In the genomic region with DNA sequence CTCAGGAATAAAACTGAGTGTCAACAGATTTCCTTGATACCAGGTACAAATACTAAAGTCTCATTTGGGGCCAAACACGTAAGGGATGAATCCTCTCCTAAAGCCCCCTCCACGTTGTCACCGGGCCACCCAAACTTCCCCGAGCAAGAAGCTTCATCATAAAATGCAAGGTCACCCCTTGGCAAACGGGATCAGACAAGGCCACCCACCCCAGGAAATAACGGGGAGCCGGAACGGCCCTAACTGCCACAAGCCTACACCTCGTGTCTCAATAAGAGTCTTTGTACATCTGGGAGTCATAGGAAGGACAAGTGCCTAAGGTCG, we compare ENCODE assay signal across 8 cellular contexts. TPM values are rescaled to one million over a fixed set of nuclear protein-coding genes. Genes with fewer than 3 reads are reported as not detected.
DNase-seq lines count a peak whose midpoint lies in the region; ATAC-seq and TF ChIP-seq lines count a peak whose summit lies in the region.

No MANE protein-coding gene starts in this region.

- 0 out of 2 replicates have a peak, but pooled peaks cover 7% of the 10 kb centered on the region for H3K9me1 ChIP-seq in IMR-90 (ENCODE audit: insufficient read depth, low read length)

- H3K36me3 ChIP-seq in A673 (ENCODE audit: insufficient read depth, low read length, poor library complexity, severe bottlenecking) (peaks cover 53% of the 10 kb centered on the region), IMR-90 (ENCODE audit: control insufficient read depth, insufficient read depth, low read length) (peaks cover 51% of the 10 kb centered on the region), mucosa of descending colon (ENCODE audit: low read depth) (peaks cover 35% of the 10 kb centered on the region)

- intact Hi-C loops in A673 (cut with micrococcal nuclease; ENCODE audit: unreplicated experiment) (no loop called here), IMR-90 (cut with micrococcal nuclease) (no loop called here), mucosa of descending colon (cut with DNase I, micrococcal nuclease) (no loop called here)

- H4K20me1 ChIP-seq in IMR-90 (ENCODE audit: insufficient read depth, low read length): peaks cover 57% of the 10 kb centered on the region

- in situ Hi-C loops in IMR-90 (cut with MboI; ENCODE audit: low sequenced_read_pairs): no loop called here

- 0 out of 2 replicates have a peak overlapping the region, but pooled peaks have one; percentile 5 for H4K5ac ChIP-seq in IMR-90 (ENCODE audit: low read depth, low read length)

- peak overlapping the region; percentile 96 for H3K4ac ChIP-seq in IMR-90 (ENCODE audit: low read depth, low read length)

- 0% methylated on average over 9 of the region's 10 CpGs; no CpG with 5 or more reads in 1 of the 2 experiments for WGBS in IMR-90 (ENCODE audit: extremely low coverage in 2 of 2, insufficient read length in 1 of 2), 2 experiments

- ATAC-seq in IMR-90 (ENCODE audit: low read depth) (no peak), mucosa of descending colon (peak; percentile 0)

- H2BK120ac ChIP-seq in IMR-90 (ENCODE audit: low read depth, low read length): no peak overlapping the region

- H3K9ac ChIP-seq in IMR-90 (ENCODE audit: low read depth, low read length): peak overlapping the region; percentile 98

- no peak for TF ChIP-seq RAD21 in IMR-90 (IDR thresholded peaks at IDR 0.05; ENCODE audit: low read length)

- H2AK5ac ChIP-seq in IMR-90 (ENCODE audit: low read depth, low read length): peak overlapping the region; percentile 98

- H2BK20ac ChIP-seq in IMR-90 (ENCODE audit: low read depth, low read length): no peak overlapping the region

- TF ChIP-seq POLR2A in IMR-90 (IDR thresholded peaks at IDR 0.05; ENCODE audit: low read depth, low read length): no peak

- peak overlapping the region; percentile 25 for H3K18ac ChIP-seq in IMR-90 (ENCODE audit: low read depth, low read length)

- H3K27me3 ChIP-seq in A673 (replicated peaks; ENCODE audit: insufficient read depth, low read depth, low read length, poor library complexity) (no peaks in the 10 kb centered on the region), IMR-90 (ENCODE audit: control insufficient read depth, insufficient read depth, low read length) (no peaks in the 10 kb centered on the region)

- peak overlapping the region; percentile 98 for H3K23ac ChIP-seq in IMR-90 (ENCODE audit: low read depth, low read length)

- peak overlapping the region; percentile 99 for H2AK9ac ChIP-seq in IMR-90 (replicated peaks; ENCODE audit: low read depth, low read length, poor library complexity)

- H3K9me3 ChIP-seq in A673 (ENCODE audit: low read depth, low read length, poor library complexity, severe bottlenecking) (no peaks in the 10 kb centered on the region), IMR-90 (ENCODE audit: control insufficient read depth, insufficient read depth, low read length) (no peaks in the 10 kb centered on the region), mucosa of descending colon (no peaks in the 10 kb centered on the region)

- dilution Hi-C loops in IMR-90 (cut with HindIII; ENCODE audit: low sequenced_read_pairs, unreplicated experiment): no loop called here

- H3K14ac ChIP-seq in IMR-90 (replicated peaks; ENCODE audit: low read depth, low read length): peak overlapping the region; percentile 98

- peaks cover 36% of the 10 kb centered on the region for H3K4me1 ChIP-seq in A673 (ENCODE audit: insufficient read depth, low read length, poor library complexity, severe bottlenecking)
- peaks cover 13% of the 10 kb centered on the region for H3K4me1 ChIP-seq in IMR-90 (ENCODE audit: control insufficient read depth, insufficient read depth, low read length)
- peaks cover 31% of the 10 kb centered on the region for H3K4me1 ChIP-seq in mucosa of descending colon (ENCODE audit: low read depth)

- peak overlapping the region; percentile 16 for H2AFZ ChIP-seq in IMR-90 (replicated peaks; ENCODE audit: low read length, poor library complexity)

- H4K8ac ChIP-seq in IMR-90 (ENCODE audit: low read depth in 2 of 2, low read length in 2 of 2): peak overlapping the region; percentile 69 to 73; a peak in 2 of 4 replicates

- peak overlapping the region; percentile 98 for H3K4me3 ChIP-seq in A673 (ENCODE audit: low read depth, low read length, poor library complexity, severe bottlenecking)
- H3K4me3 ChIP-seq in IMR-90 (ENCODE audit: insufficient read depth, low read depth, low read length): peak overlapping the region; percentile 79
- peak overlapping the region; percentile 98 for H3K4me3 ChIP-seq in choroid plexus epithelial cell (ENCODE audit: low read depth, low read length)
- peak overlapping the region; percentile 86 for H3K4me3 ChIP-seq in mucosa of descending colon

- peak overlapping the region; percentile 94 for H3K4me2 ChIP-seq in IMR-90 (ENCODE audit: low read depth, low read length)

- H3K27ac ChIP-seq in A673 (ENCODE audit: low read depth, low read length, poor library complexity, severe bottlenecking): peak overlapping the region; percentile 96
- H3K27ac ChIP-seq in IMR-90 (ENCODE audit: insufficient read depth, low read length): peak overlapping the region; percentile 93

- peak overlapping the region; percentile 90 for H2BK5ac ChIP-seq in IMR-90 (ENCODE audit: low read depth, low read length, poor library complexity, severe bottlenecking)

- DNase-seq in A673 (ENCODE audit: low spot score): no peak
- DNase-seq in IMR-90: no peak
- DNase-seq in choroid plexus epithelial cell (ENCODE audit: low read depth): no peak
- peak in 1 of 3 donors; percentile 49 for DNase-seq in mucosa of descending colon
- DNase-seq in EL: no peak
- DNase-seq in GM10266 (ENCODE audit: extremely low spot score): no peak
- DNase-seq in hippocampal formation (lab: John Stamatoyannopoulos, UW): no peak
- DNase-seq in SW480 (ENCODE audit: low spot score): no peak

- H3K56ac ChIP-seq in IMR-90 (ENCODE audit: extremely low read depth, insufficient read depth, low read length): peak overlapping the region; percentile 76

- H3K79me1 ChIP-seq in IMR-90 (ENCODE audit: low read depth in 1 of 2, low read length in 2 of 2): peaks cover 5 to 60% of the 10 kb centered on the region in 2 experiments; a peak in 3 of 4 replicates

- H4K91ac ChIP-seq in IMR-90 (ENCODE audit: insufficient read depth, low read depth, low read length): peak overlapping the region; percentile 83

- no peak overlapping the region for H2BK15ac ChIP-seq in IMR-90 (ENCODE audit: low read depth, low read length)

- CTCF ChIA-PET in A673 (lab: Charles Lee) (no interaction called here), IMR-90 (lab: Yijun Ruan, JAX) (no interaction called here)

- TF ChIP-seq CTCF in A673 (conservative IDR thresholded peaks at IDR 0.05; ENCODE audit: low read depth, low read length) (no peak), IMR-90 (conservative IDR thresholded peaks at IDR 0.05; ENCODE audit: low read depth, low read length) (no peak), choroid plexus epithelial cell (conservative IDR thresholded peaks at IDR 0.05; ENCODE audit: low read depth, low read length) (no peak), mucosa of descending colon (IDR thresholded peaks at IDR 0.05) (no peak), GM10266 (IDR thresholded peaks at IDR 0.05; ENCODE audit: control insufficient read depth, insufficient read depth, low read depth, missing control alignments) (no peak)

- POLR2A ChIA-PET in A673 (lab: Charles Lee; ENCODE audit: low non-redundant PET) (no interaction called here), IMR-90 (lab: Charles Lee; ENCODE audit: unreplicated experiment) (interaction anchor here (0.9 to 1.4 kb wide), 3 partner anchors 9 to 15 kb away, joined by 3 to 10 read pairs (median 3); a partner anchor contains a TSS)

- BruUV-seq in A673 (replicated peaks; lab: Mats Ljungman, UMichigan): no TSS peak
- BruUV-seq in IMR-90 (replicated peaks; lab: Mats Ljungman, UMichigan): no TSS peak

TF ChIP-seq in IMR-90, 13 proteins besides CTCF, POLR2A, EP300 and RAD21 (continues in another document):
- no peak for TF ChIP-seq FOS (IDR thresholded peaks at IDR 0.05; ENCODE audit: low read depth, low read length)
- no peak for TF ChIP-seq RFX5 (IDR thresholded peaks at IDR 0.05; ENCODE audit: low read depth, low read length)
- TF ChIP-seq, protein P1, sequence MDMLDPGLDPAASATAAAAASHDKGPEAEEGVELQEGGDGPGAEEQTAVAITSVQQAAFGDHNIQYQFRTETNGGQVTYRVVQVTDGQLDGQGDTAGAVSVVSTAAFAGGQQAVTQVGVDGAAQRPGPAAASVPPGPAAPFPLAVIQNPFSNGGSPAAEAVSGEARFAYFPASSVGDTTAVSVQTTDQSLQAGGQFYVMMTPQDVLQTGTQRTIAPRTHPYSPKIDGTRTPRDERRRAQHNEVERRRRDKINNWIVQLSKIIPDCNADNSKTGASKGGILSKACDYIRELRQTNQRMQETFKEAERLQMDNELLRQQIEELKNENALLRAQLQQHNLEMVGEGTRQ (IDR thresholded peaks at IDR 0.05; ENCODE audit: low read depth, low read length): no peak
- TF ChIP-seq CEBPB (IDR thresholded peaks at IDR 0.05; ENCODE audit: low read depth, low read length): no peak
- TF ChIP-seq MAZ (IDR thresholded peaks at IDR 0.05; ENCODE audit: borderline replicate concordance, low read depth, low read length): no peak

RNA-seq across cellular contexts. Expression of a gene that starts 0.7 kb away (rescaled TPM):
- total RNA-seq in A673 (2021) (2,701 and 2,706 TPM in 2 replicates), IMR-90 (2012; rRNA removed) (1,727 and 2,161 TPM in 2 replicates), mucosa of descending colon (1,000 to 10,000 TPM; 1,826 to 2,582 (median 2,012) TPM)
- 1,505 and 1,547 TPM in 2 replicates for polyA plus RNA-seq in IMR-90 (2012; rRNA removed)
- 957 and 2,460 TPM in 2 replicates for polyA plus RNA-seq in IMR-90 (2012; cell fraction: cytosol; rRNA removed)
- polyA plus RNA-seq in IMR-90 (2012; cell fraction: nucleus; rRNA removed; ENCODE audit: low replicate concordance): 805 and 1,780 TPM in 2 replicates

RNA-seq across cellular contexts. Expression of a gene that starts 13.6 kb away (rescaled TPM):
- 58.3 and 65.9 TPM in 2 replicates for total RNA-seq in A673 (2021)
- total RNA-seq in IMR-90 (2012; rRNA removed): 128 and 145 TPM in 2 replicates
- 188 and 202 TPM in 2 replicates for polyA plus RNA-seq in IMR-90 (2012; rRNA removed)
- 189 and 293 TPM in 2 replicates for polyA plus RNA-seq in IMR-90 (2012; cell fraction: cytosol; rRNA removed)
- polyA plus RNA-seq in IMR-90 (2012; cell fraction: nucleus; rRNA removed; ENCODE audit: low replicate concordance): 209 and 518 TPM in 2 replicates
- 100 to 1,000 TPM in 1 of 3 donors, 10 to 100 TPM in 2; 51.3 to 121 (median 56.9) TPM for total RNA-seq in mucosa of descending colon

RNA-seq across cellular contexts. Expression of a gene that starts 23.0 kb away (rescaled TPM):
- total RNA-seq in A673 (2021) (48.1 and 59.1 TPM in 2 replicates), IMR-90 (2012; rRNA removed) (10.8 and 13.6 TPM in 2 replicates), mucosa of descending colon (10 to 100 TPM; 27.4 to 44.6 (median 29.5) TPM)
- 12.1 and 16.6 TPM in 2 replicates for polyA plus RNA-seq in IMR-90 (2012; rRNA removed)
- 11.9 and 21.3 TPM in 2 replicates for polyA plus RNA-seq in IMR-90 (2012; cell fraction: cytosol; rRNA removed)
- 12.0 and 20.3 TPM in 2 replicates for polyA plus RNA-seq in IMR-90 (2012; cell fraction: nucleus; rRNA removed; ENCODE audit: low replicate concordance)

RNA-seq across cellular contexts. Expression of a gene that starts 51.7 kb away (rescaled TPM):
- total RNA-seq in A673 (2021) (not detected in 2 replicates), IMR-90 (2012; rRNA removed) (not detected in 2 replicates), mucosa of descending colon (under 1 TPM in 1 of 3 donors, not detected in 2; 0.36 TPM)
- not detected in 2 replicates for polyA plus RNA-seq in IMR-90 (2012; rRNA removed)
- polyA plus RNA-seq in IMR-90 (2012; cell fraction: cytosol; rRNA removed): not detected in 2 replicates
- not detected in 2 replicates for polyA plus RNA-seq in IMR-90 (2012; cell fraction: nucleus; rRNA removed; ENCODE audit: low replicate concordance)
